ENCODE assay signal across 1 cellular context in genomic region chr2:101991731-101992145, GRCh38.
TF ChIP-seq lines count a peak whose summit lies in the region.

Gene IL1R2 (plus strand): TSS chr2:101991960. CDS start chr2:102008576, 16,616 bp downstream.

TF ChIP-seq in K562, 482 proteins besides CTCF, POLR2A, EP300 and RAD21 (continued from another document):
- TF ChIP-seq ZNF398 (CRISPR knock-in tag; IDR thresholded peaks at IDR 0.05) = no peak
